In genomic region chr9:133935328-133936040, GRCh38 we compare ENCODE assay signal across 1 cellular context.
TF ChIP-seq lines count a peak whose summit lies in the region.

No MANE protein-coding gene starts in this region.

TF ChIP-seq in K562, 482 proteins besides CTCF, POLR2A, EP300 and RAD21 (continued from another document):
- TF ChIP-seq ZNF592 (IDR thresholded peaks at IDR 0.05): no peak
- no peak for TF ChIP-seq PCBP1 (IDR thresholded peaks at IDR 0.05; ENCODE audit: low read depth, low read length, poor library complexity, severe bottlenecking)
- peak; percentile 14; the same call in 1 of the 2 replicates for TF ChIP-seq NFIC (IDR thresholded peaks at IDR 0.05)
- no peak for TF ChIP-seq ZNF586 (CRISPR knock-in tag; conservative IDR thresholded peaks at IDR 0.05)
- no peak for TF ChIP-seq NFE2 (IDR thresholded peaks at IDR 0.05; ENCODE audit: low read depth)
